Comparison of ENCODE assay signal across 8 cellular contexts in genomic region chr9:133103183-133103986, GRCh38. TPM values are rescaled to one million over a fixed set of nuclear protein-coding genes. Genes with fewer than 3 reads are reported as not detected.
DNase-seq lines count a peak whose midpoint lies in the region; ATAC-seq and TF ChIP-seq lines count a peak whose summit lies in the region.

No MANE protein-coding gene starts in this region.

- TF ChIP-seq POLR2A in stomach (IDR thresholded peaks at IDR 0.05): no peak

- intact Hi-C loops in activated CD4-positive, alpha-beta T cell treated with anti-CD3 and anti-CD28 coated beads for 36 hours (cut with DNase I, micrococcal nuclease): loop anchor here (1.0 kb wide), 2 partner anchors 41 to 45 kb away; no protein-coding TSS in a partner anchor
- intact Hi-C loops in colonic mucosa (cut with DNase I): loop anchor here (1.0 to 10.0 kb wide), 2 partner anchors 41 to 59 kb away; no protein-coding TSS in a partner anchor
- intact Hi-C loops in stomach (cut with DNase I; ENCODE audit: low total_unique reads): loop anchor here (2.0 kb wide), 1 partner anchor 43 kb away; no protein-coding TSS in a partner anchor

- H3K9me3 Mint-ChIP-seq in CD8-positive, alpha-beta memory T cell: peaks cover 0 to 1% (median 0%) of the 10 kb centered on the region in 5 donors
- H3K9me3 Mint-ChIP-seq in activated CD4-positive, alpha-beta T cell treated with anti-CD3 and anti-CD28 coated beads for 36 hours (ENCODE audit: low read depth): no peaks in the 10 kb centered on the region

- peak overlapping the region; percentile 24 to 96 (median 88) for H3K27ac Mint-ChIP-seq in CD8-positive, alpha-beta memory T cell
- H3K27ac Mint-ChIP-seq in activated CD4-positive, alpha-beta T cell treated with anti-CD3 and anti-CD28 coated beads for 36 hours: no peak overlapping the region

- no peak overlapping the region for H3K4me3 ChIP-seq in CD8-positive, alpha-beta memory T cell (ENCODE audit: low read length)
- H3K4me3 ChIP-seq in colonic mucosa: no peak overlapping the region
- H3K4me3 ChIP-seq in liver (ENCODE audit: low read depth in 1 of 3, low read length in 3 of 3): no peak overlapping the region
- no peak overlapping the region for H3K4me3 ChIP-seq in stomach

- no peaks in the 10 kb centered on the region for H3K27me3 ChIP-seq in CD8-positive, alpha-beta memory T cell (ENCODE audit: insufficient read depth, low read length, poor library complexity, severe bottlenecking)
- H3K27me3 ChIP-seq in colonic mucosa (no peaks in the 10 kb centered on the region), liver (ENCODE audit: control insufficient read depth in 4 of 4, insufficient read depth in 4 of 4, low read length in 3 of 4) (no peaks in the 10 kb centered on the region), stomach (no peaks in the 10 kb centered on the region)

- peaks cover 82% of the 10 kb centered on the region for H3K36me3 ChIP-seq in CD8-positive, alpha-beta memory T cell (ENCODE audit: insufficient read depth, low read length)
- H3K36me3 ChIP-seq in colonic mucosa (peaks cover 55% of the 10 kb centered on the region), liver (ENCODE audit: control insufficient read depth in 4 of 4, insufficient read depth in 3 of 4, low read depth in 1 of 4, low read length in 3 of 4) (peaks cover 2 to 83% (median 32%) of the 10 kb centered on the region in 4 donors), stomach (peaks cover 84 to 100% (median 100%) of the 10 kb centered on the region in 4 donors)

- H3K27me3 Mint-ChIP-seq in CD8-positive, alpha-beta memory T cell: no peaks in the 10 kb centered on the region
- no peaks in the 10 kb centered on the region for H3K27me3 Mint-ChIP-seq in activated CD4-positive, alpha-beta T cell treated with anti-CD3 and anti-CD28 coated beads for 36 hours

- peak; percentile 99 to 100 for TF ChIP-seq RAD21 in liver (IDR thresholded peaks at IDR 0.05)

- no peak overlapping the region for H3K27ac ChIP-seq in CD8-positive, alpha-beta memory T cell (ENCODE audit: low read depth, low read length)
- no peak overlapping the region for H3K27ac ChIP-seq in colonic mucosa
- no peak overlapping the region for H3K27ac ChIP-seq in liver (ENCODE audit: low read depth in 1 of 2, low read length in 2 of 2)
- H3K27ac ChIP-seq in stomach: peak overlapping the region in 2 of 5 donors; percentile 3 to 21

- TF ChIP-seq EP300 in stomach (IDR thresholded peaks at IDR 0.05): no peak

- ATAC-seq in activated CD4-positive, alpha-beta T cell treated with anti-CD3 and anti-CD28 coated beads for 36 hours: peak; percentile 60

- H3K9ac ChIP-seq in colonic mucosa (ENCODE audit: low read depth in 2 of 2, low read length in 2 of 2) (no peak overlapping the region), liver (ENCODE audit: low read depth in 1 of 2, low read length in 2 of 2) (no peak overlapping the region)

- peak; percentile 31 to 72 (median 53) for DNase-seq in CD8-positive, alpha-beta memory T cell
- peak; percentile 90 for DNase-seq in HuH-7 (ENCODE audit: low spot score)
- DNase-seq in activated CD4-positive, alpha-beta T cell treated with anti-CD3 and anti-CD28 coated beads for 36 hours: peak; percentile 68
- DNase-seq in colonic mucosa: peak; percentile 79
- peak; percentile 78 for DNase-seq in stomach
- no peak for DNase-seq in NCI-H2107 treated with DMSO at 0.1 percent for 48 hours (lab: John Stamatoyannopoulos, UW; ENCODE audit: unreplicated experiment)
- no peak for DNase-seq in NOMO-1 (lab: John Stamatoyannopoulos, UW; ENCODE audit: unreplicated experiment in 2 of 2)

- CTCF ChIA-PET in CD8-positive, alpha-beta memory T cell (lab: Charles Lee): interaction anchor here (0.6 to 25.9 kb wide), 13 partner anchors 8 to 72 kb away, joined by 3 to 521 read pairs (median 5); partner anchors contain the start of gene GTF3C5
- CTCF ChIA-PET in activated CD4-positive, alpha-beta T cell treated with anti-CD3 and anti-CD28 coated beads for 36 hours (lab: Charles Lee): interaction anchor here (0.5 to 3.5 kb wide), 8 partner anchors 10 to 176 kb away, joined by 3 to 24 read pairs (median 3); no protein-coding TSS in a partner anchor

- 43% methylated on average over 14 of the region's 14 CpGs for WGBS in liver
- 0 to 41% (median 31%) methylated on average over 3 to 14 of the region's 14 CpGs for WGBS in stomach, 5 donors

- no peaks in the 10 kb centered on the region for H3K9me3 ChIP-seq in CD8-positive, alpha-beta memory T cell (ENCODE audit: low read length)
- H3K9me3 ChIP-seq in colonic mucosa: no peaks in the 10 kb centered on the region
- H3K9me3 ChIP-seq in liver (ENCODE audit: control insufficient read depth in 4 of 4, low read length in 3 of 4): no peaks in the 10 kb centered on the region
- H3K9me3 ChIP-seq in stomach: no peaks in the 10 kb centered on the region

- POLR2A ChIA-PET in CD8-positive, alpha-beta memory T cell (lab: Charles Lee): interaction anchor here (1.3 kb wide), 1 partner anchor 41 kb away, joined by 6 read pairs; no protein-coding TSS in a partner anchor
- POLR2A ChIA-PET in activated CD4-positive, alpha-beta T cell treated with anti-CD3 and anti-CD28 coated beads for 36 hours (lab: Charles Lee): no interaction called here

- H3K4me1 Mint-ChIP-seq in CD8-positive, alpha-beta memory T cell: peaks cover 0 to 3% (median 0%) of the 10 kb centered on the region in 3 donors
- no peaks in the 10 kb centered on the region for H3K4me1 Mint-ChIP-seq in activated CD4-positive, alpha-beta T cell treated with anti-CD3 and anti-CD28 coated beads for 36 hours

- H3K4me3 Mint-ChIP-seq in CD8-positive, alpha-beta memory T cell: no peak overlapping the region
- no peak overlapping the region for H3K4me3 Mint-ChIP-seq in activated CD4-positive, alpha-beta T cell treated with anti-CD3 and anti-CD28 coated beads for 36 hours

- H3K36me3 Mint-ChIP-seq in CD8-positive, alpha-beta memory T cell: peaks cover 12 to 92% (median 24%) of the 10 kb centered on the region in 3 donors
- peaks cover 57% of the 10 kb centered on the region for H3K36me3 Mint-ChIP-seq in activated CD4-positive, alpha-beta T cell treated with anti-CD3 and anti-CD28 coated beads for 36 hours (ENCODE audit: low read depth)

- H3K4me1 ChIP-seq in CD8-positive, alpha-beta memory T cell (ENCODE audit: insufficient read depth, low read length): no peaks in the 10 kb centered on the region
- H3K4me1 ChIP-seq in colonic mucosa (no peaks in the 10 kb centered on the region), liver (ENCODE audit: control insufficient read depth in 4 of 4, insufficient read depth in 4 of 4, low read length in 3 of 4) (no peaks in the 10 kb centered on the region), stomach (peaks cover 6 to 10% (median 8%) of the 10 kb centered on the region in 4 donors)

- TF ChIP-seq CTCF in colonic mucosa (IDR thresholded peaks at IDR 0.05): peak; percentile 99
- peak; percentile 95 for TF ChIP-seq CTCF in liver (IDR thresholded peaks at IDR 0.05; ENCODE audit: low read depth, low read length, missing input control)
- peak in 6 of 7 experiments; percentile 95 to 99 (median 98) for TF ChIP-seq CTCF in stomach (IDR thresholded peaks at IDR 0.05)

TF ChIP-seq in liver, 16 proteins besides CTCF, POLR2A, EP300 and RAD21 (continues in another document):
- TF ChIP-seq TAF1 (conservative IDR thresholded peaks at IDR 0.05): no peak
- no peak for TF ChIP-seq FOXA2 (IDR thresholded peaks at IDR 0.05)
- TF ChIP-seq JUND (IDR thresholded peaks at IDR 0.05): no peak
- no peak for TF ChIP-seq GABPA (IDR thresholded peaks at IDR 0.05 in 1 of 2, conservative IDR thresholded peaks at IDR 0.05 in 1 of 2)
- no peak for TF ChIP-seq SP1 (IDR thresholded peaks at IDR 0.05)
- TF ChIP-seq REST (IDR thresholded peaks at IDR 0.05): no peak
- no peak for TF ChIP-seq EGR1 (IDR thresholded peaks at IDR 0.05; ENCODE audit: low read depth in 2 of 2)
- no peak for TF ChIP-seq NR2F2 (IDR thresholded peaks at IDR 0.05)
- no peak for TF ChIP-seq RXRA (IDR thresholded peaks at IDR 0.05)

RNA-seq across cellular contexts. Expression of gene RALGDS, which starts 17.7 kb away (rescaled TPM):
- 10 to 100 TPM; 59.1 to 67.8 TPM for total RNA-seq in CD8-positive, alpha-beta memory T cell
- 78.0 TPM for polyA plus RNA-seq in CD8-positive, alpha-beta memory T cell
- 10 to 100 TPM; 65.1 to 78.6 TPM for total RNA-seq in activated CD4-positive, alpha-beta T cell treated with anti-CD3 and anti-CD28 coated beads for 36 hours
- total RNA-seq in colonic mucosa (10 to 100 TPM; 24.2 to 39.7 TPM), liver (10 to 100 TPM in 1 of 2 donors, 1 to 10 TPM in 1; 9.5 to 19.0 TPM), stomach (100 to 1,000 TPM in 1 of 5 donors, 10 to 100 TPM in 4; 29.4 to 242 (median 65.2) TPM)
- polyA plus RNA-seq in liver (1 to 10 TPM; 1.3 to 5.0 TPM), stomach (10 to 100 TPM; 20.5 to 45.8 (median 32.8) TPM)

RNA-seq across cellular contexts. Expression of gene CEL, which starts 41.6 kb away (rescaled TPM):
- 1 to 10 TPM; 1.1 to 1.2 TPM for total RNA-seq in CD8-positive, alpha-beta memory T cell
- not detected for polyA plus RNA-seq in CD8-positive, alpha-beta memory T cell
- 1 to 10 TPM in 1 of 2 experiments, under 1 TPM in 1; 0.98 to 1.2 TPM for total RNA-seq in activated CD4-positive, alpha-beta T cell treated with anti-CD3 and anti-CD28 coated beads for 36 hours
- 10 to 100 TPM in 1 of 2 donors, under 1 TPM in 1; 0.61 to 16.6 TPM for total RNA-seq in colonic mucosa
- under 1 TPM; 0.09 to 0.25 TPM for total RNA-seq in liver
- under 1 TPM in 1 of 2 donors, not detected in 1; 0.08 TPM for polyA plus RNA-seq in liver
- total RNA-seq in stomach: 1 to 10 TPM in 2 of 5 donors, not detected in 3; 1.2 to 2.0 TPM
- polyA plus RNA-seq in stomach: 1 to 10 TPM; 1.4 to 9.9 (median 4.0) TPM

Comparison
In these comparisons a context has a peak if more than half of its experiments do, and no peak if none do; other contexts are left out.
1. DNase-seq: peak in CD8-positive, alpha-beta memory T cell (5 of 5), HuH-7 (single experiment), activated CD4-positive, alpha-beta T cell treated with anti-CD3 and anti-CD28 coated beads for 36 hours (single experiment), colonic mucosa (single experiment) and stomach (single experiment); none in NCI-H2107 treated with DMSO at 0.1 percent for 48 hours (single experiment) and NOMO-1 (0 of 2).
2. Peak in every context shown above with its lines, with median percentiles within 50 percentile points of each other: CTCF ChIP-seq.